ENCODE assay signal across 23 cellular contexts in genomic region chr11:5736396-5736795, GRCh38. TPM values are rescaled to one million over a fixed set of nuclear protein-coding genes. Genes with fewer than 3 reads are reported as not detected.
"Had no signal": no experiment of that assay in that cellular context is flagged by ENCODE, and none has a peak within 500 bp of the region (broad histone marks: within the 10 kb centered on the region; RNA-seq: fewer than 3 reads in every experiment).

OR56B1 (plus strand) TSS chr11:5736448; CDS start chr11:5736517, 69 bp downstream.

- H3K4me3 ChIP-seq: ascending aorta, esophagus muscularis mucosa, mucosa of descending colon, neural progenitor cell, prostate gland, right atrium auricular region, suprapubic skin, transverse colon had no signal

- H3K9me3 ChIP-seq: esophagus muscularis mucosa, mucosa of descending colon, prostate gland, suprapubic skin, transverse colon had no signal

- H3K27me3 ChIP-seq: ascending aorta, esophagus muscularis mucosa, neural progenitor cell, right atrium auricular region, suprapubic skin, transverse colon had no signal

- DNase-seq: activated CD4-positive, alpha-beta T cell treated with anti-CD3 and anti-CD28 coated beads for 1 hour; activated CD8-positive, alpha-beta memory T cell treated with anti-CD3 and anti-CD28 coated beads for 24 hours; activated CD8-positive, alpha-beta memory T cell treated with anti-CD3 and anti-CD28 coated beads, Interleukin-2, amount 50 U/mL, for 48 hours; activated effector memory CD4-positive, alpha-beta T cell treated with Interleukin-2 at 50 U/mL for 16 hours; activated naive CD4-positive, alpha-beta T cell treated with anti-CD3 and anti-CD28 coated beads, Interleukin-2, amount 50 U/mL, for 16 hours; activated T-cell treated with anti-CD3 and anti-CD28 coated beads, Interleukin-2, amount 50 U/mL, for 48 hours; effector CD4-positive, alpha-beta T cell; head of caudate nucleus; mesenchymal stem cell; mucosa of descending colon; naive thymus-derived CD4-positive, alpha-beta T cell; transverse colon; WERI-Rb-1 had no signal

- H3K4me1 ChIP-seq: ascending aorta, esophagus muscularis mucosa, neural progenitor cell, prostate gland, right atrium auricular region, suprapubic skin, transverse colon had no signal

- ATAC-seq: mucosa of descending colon; naive thymus-derived CD4-positive, alpha-beta T cell had no signal

- H3K36me3 ChIP-seq: ascending aorta, esophagus muscularis mucosa, neural progenitor cell, prostate gland, right atrium auricular region, suprapubic skin, transverse colon, WERI-Rb-1 had no signal

- H3K27ac ChIP-seq: ascending aorta, esophagus muscularis mucosa, neural progenitor cell, prostate gland, right atrium auricular region, suprapubic skin, transverse colon, WERI-Rb-1 had no signal

RNA-seq across cellular contexts. Expression of gene OR56B1, which starts in this region (rescaled TPM):
- total RNA-seq: ascending aorta, cerebellum, esophagus muscularis mucosa, liver, mucosa of descending colon, osteocyte, prostate gland, right atrium auricular region, skeletal muscle tissue, suprapubic skin, transverse colon had no signal
